In the genomic region with DNA sequence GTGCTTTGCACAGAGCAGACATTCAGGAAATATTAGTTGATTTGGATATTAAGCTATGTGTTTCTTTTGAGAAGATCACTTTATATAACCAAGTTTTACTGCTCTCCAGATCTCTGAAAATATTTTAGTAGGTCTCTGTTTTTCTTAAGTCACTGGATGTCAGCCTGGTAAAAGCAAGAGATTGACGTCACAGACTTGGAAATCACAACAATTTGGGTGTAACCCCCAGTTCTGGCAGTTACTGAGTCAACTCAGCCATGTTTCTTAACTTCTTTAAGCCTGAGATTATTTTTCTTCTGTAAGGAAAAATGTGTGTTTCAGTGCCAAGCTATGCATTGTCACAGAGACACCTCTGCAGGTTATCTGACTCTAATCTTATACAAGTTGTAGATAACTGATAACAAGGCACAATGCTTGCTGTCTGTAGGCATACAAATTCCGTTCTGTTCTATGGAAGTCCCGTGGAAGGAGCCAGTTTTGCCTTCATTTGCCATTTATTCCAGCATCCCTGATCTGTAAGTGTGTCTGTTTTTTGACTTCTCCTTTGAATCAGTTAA, we compare ENCODE assay signal across 1 cellular context.
TF ChIP-seq lines count a peak whose summit lies in the region.

No MANE protein-coding gene starts in this region.

TF ChIP-seq in HepG2, 621 proteins besides CTCF, POLR2A, EP300 and RAD21 (continued from another document):
- TF ChIP-seq CREB1 (IDR thresholded peaks at IDR 0.05): peak; percentile 35; the same call in 1 of the 2 replicates
- no peak for TF ChIP-seq CREB1 (CRISPR knock-in tag; IDR thresholded peaks at IDR 0.05)
